Comparison of ENCODE assay signal across 1 cellular context in genomic region chr10:95475827-95476481, GRCh38.
TF ChIP-seq lines count a peak whose summit lies in the region.

No MANE protein-coding gene starts in this region.

TF ChIP-seq in HepG2, 621 proteins besides CTCF, POLR2A, EP300 and RAD21 (continued from another document and continues in another):
- TF ChIP-seq PAXIP1 (CRISPR knock-in tag; conservative IDR thresholded peaks at IDR 0.05): peak; percentile 97
- TF ChIP-seq ZNF281 (CRISPR knock-in tag; IDR thresholded peaks at IDR 0.05; ENCODE audit: borderline replicate concordance): peak; percentile 99
- no peak for TF ChIP-seq HDAC6 (IDR thresholded peaks at IDR 0.05; ENCODE audit: low read depth, low read length)
- no peak for TF ChIP-seq ZNF468 (CRISPR knock-in tag; IDR thresholded peaks at IDR 0.05)
- TF ChIP-seq NFYB (CRISPR knock-in tag; IDR thresholded peaks at IDR 0.05): no peak
- no peak for TF ChIP-seq NCOA5 (CRISPR knock-in tag; IDR thresholded peaks at IDR 0.05)
- TF ChIP-seq SYNCRIP (IDR thresholded peaks at IDR 0.05; ENCODE audit: insufficient read depth, low read depth, low read length): no peak
- no peak for TF ChIP-seq ZNF597 (CRISPR knock-in tag; IDR thresholded peaks at IDR 0.05)
- TF ChIP-seq ZNF615 (CRISPR knock-in tag; IDR thresholded peaks at IDR 0.05; ENCODE audit: borderline replicate concordance): no peak
- TF ChIP-seq AKAP8 (CRISPR knock-in tag; IDR thresholded peaks at IDR 0.05): no peak
- TF ChIP-seq ZNF557 (CRISPR knock-in tag; IDR thresholded peaks at IDR 0.05): 0 out of 2 replicates have a peak, but pooled peaks have one; percentile 43
- no peak for TF ChIP-seq ZNF780A (CRISPR knock-in tag; IDR thresholded peaks at IDR 0.05)
- TF ChIP-seq, protein P1, sequence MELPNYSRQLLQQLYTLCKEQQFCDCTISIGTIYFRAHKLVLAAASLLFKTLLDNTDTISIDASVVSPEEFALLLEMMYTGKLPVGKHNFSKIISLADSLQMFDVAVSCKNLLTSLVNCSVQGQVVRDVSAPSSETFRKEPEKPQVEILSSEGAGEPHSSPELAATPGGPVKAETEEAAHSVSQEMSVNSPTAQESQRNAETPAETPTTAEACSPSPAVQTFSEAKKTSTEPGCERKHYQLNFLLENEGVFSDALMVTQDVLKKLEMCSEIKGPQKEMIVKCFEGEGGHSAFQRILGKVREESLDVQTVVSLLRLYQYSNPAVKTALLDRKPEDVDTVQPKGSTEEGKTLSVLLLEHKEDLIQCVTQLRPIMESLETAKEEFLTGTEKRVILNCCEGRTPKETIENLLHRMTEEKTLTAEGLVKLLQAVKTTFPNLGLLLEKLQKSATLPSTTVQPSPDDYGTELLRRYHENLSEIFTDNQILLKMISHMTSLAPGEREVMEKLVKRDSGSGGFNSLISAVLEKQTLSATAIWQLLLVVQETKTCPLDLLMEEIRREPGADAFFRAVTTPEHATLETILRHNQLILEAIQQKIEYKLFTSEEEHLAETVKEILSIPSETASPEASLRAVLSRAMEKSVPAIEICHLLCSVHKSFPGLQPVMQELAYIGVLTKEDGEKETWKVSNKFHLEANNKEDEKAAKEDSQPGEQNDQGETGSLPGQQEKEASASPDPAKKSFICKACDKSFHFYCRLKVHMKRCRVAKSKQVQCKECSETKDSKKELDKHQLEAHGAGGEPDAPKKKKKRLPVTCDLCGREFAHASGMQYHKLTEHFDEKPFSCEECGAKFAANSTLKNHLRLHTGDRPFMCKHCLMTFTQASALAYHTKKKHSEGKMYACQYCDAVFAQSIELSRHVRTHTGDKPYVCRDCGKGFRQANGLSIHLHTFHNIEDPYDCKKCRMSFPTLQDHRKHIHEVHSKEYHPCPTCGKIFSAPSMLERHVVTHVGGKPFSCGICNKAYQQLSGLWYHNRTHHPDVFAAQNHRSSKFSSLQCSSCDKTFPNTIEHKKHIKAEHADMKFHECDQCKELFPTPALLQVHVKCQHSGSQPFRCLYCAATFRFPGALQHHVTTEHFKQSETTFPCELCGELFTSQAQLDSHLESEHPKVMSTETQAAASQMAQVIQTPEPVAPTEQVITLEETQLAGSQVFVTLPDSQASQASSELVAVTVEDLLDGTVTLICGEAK (IDR thresholded peaks at IDR 0.05): no peak
- TF ChIP-seq, protein P1 (CRISPR knock-in tag; IDR thresholded peaks at IDR 0.05): no peak
- TF ChIP-seq SRY (CRISPR knock-in tag; IDR thresholded peaks at IDR 0.05): no peak
- TF ChIP-seq, protein P2, sequence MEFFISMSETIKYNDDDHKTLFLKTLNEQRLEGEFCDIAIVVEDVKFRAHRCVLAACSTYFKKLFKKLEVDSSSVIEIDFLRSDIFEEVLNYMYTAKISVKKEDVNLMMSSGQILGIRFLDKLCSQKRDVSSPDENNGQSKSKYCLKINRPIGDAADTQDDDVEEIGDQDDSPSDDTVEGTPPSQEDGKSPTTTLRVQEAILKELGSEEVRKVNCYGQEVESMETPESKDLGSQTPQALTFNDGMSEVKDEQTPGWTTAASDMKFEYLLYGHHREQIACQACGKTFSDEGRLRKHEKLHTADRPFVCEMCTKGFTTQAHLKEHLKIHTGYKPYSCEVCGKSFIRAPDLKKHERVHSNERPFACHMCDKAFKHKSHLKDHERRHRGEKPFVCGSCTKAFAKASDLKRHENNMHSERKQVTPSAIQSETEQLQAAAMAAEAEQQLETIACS (CRISPR knock-in tag; IDR thresholded peaks at IDR 0.05): no peak
- peak; percentile 92 for TF ChIP-seq HMG20A (CRISPR knock-in tag; IDR thresholded peaks at IDR 0.05; ENCODE audit: borderline replicate concordance)
- TF ChIP-seq ZNF788 (CRISPR knock-in tag; IDR thresholded peaks at IDR 0.05; ENCODE audit: borderline replicate concordance): peak; percentile 34; the same call in 1 of the 2 replicates
- TF ChIP-seq ZNF713 (CRISPR knock-in tag; IDR thresholded peaks at IDR 0.05): no peak
- no peak for TF ChIP-seq PLSCR1 (CRISPR knock-in tag; IDR thresholded peaks at IDR 0.05; ENCODE audit: borderline replicate concordance)
- 0 out of 2 replicates have a peak, but pooled peaks have one; percentile 45 for TF ChIP-seq ZFP1 (CRISPR knock-in tag; IDR thresholded peaks at IDR 0.05)
- TF ChIP-seq TFE3 (CRISPR knock-in tag; IDR thresholded peaks at IDR 0.05): peak; percentile 67; the same call in 1 of the 2 replicates
- no peak for TF ChIP-seq ZNF441 (CRISPR knock-in tag; IDR thresholded peaks at IDR 0.05; ENCODE audit: borderline replicate concordance)
- no peak for TF ChIP-seq CC2D1A (CRISPR knock-in tag; IDR thresholded peaks at IDR 0.05)
- TF ChIP-seq, protein P3, sequence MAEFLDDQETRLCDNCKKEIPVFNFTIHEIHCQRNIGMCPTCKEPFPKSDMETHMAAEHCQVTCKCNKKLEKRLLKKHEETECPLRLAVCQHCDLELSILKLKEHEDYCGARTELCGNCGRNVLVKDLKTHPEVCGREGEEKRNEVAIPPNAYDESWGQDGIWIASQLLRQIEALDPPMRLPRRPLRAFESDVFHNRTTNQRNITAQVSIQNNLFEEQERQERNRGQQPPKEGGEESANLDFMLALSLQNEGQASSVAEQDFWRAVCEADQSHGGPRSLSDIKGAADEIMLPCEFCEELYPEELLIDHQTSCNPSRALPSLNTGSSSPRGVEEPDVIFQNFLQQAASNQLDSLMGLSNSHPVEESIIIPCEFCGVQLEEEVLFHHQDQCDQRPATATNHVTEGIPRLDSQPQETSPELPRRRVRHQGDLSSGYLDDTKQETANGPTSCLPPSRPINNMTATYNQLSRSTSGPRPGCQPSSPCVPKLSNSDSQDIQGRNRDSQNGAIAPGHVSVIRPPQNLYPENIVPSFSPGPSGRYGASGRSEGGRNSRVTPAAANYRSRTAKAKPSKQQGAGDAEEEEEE (CRISPR knock-in tag; IDR thresholded peaks at IDR 0.05; ENCODE audit: borderline replicate concordance): no peak
- TF ChIP-seq TEAD2 (CRISPR knock-in tag; IDR thresholded peaks at IDR 0.05): no peak
- TF ChIP-seq MEF2D (CRISPR knock-in tag; IDR thresholded peaks at IDR 0.05): peak; percentile 22; the same call in 1 of the 2 replicates
- peak; percentile 81; the same call in 1 of the 2 replicates for TF ChIP-seq SP140L (CRISPR knock-in tag; IDR thresholded peaks at IDR 0.05; ENCODE audit: borderline replicate concordance)
- TF ChIP-seq BATF2 (CRISPR knock-in tag; IDR thresholded peaks at IDR 0.05): no peak
- no peak for TF ChIP-seq BCL3 (CRISPR knock-in tag; IDR thresholded peaks at IDR 0.05)
- TF ChIP-seq PAX8 (CRISPR knock-in tag; IDR thresholded peaks at IDR 0.05; ENCODE audit: borderline replicate concordance): no peak
- TF ChIP-seq ZNF207 (IDR thresholded peaks at IDR 0.05; ENCODE audit: borderline replicate concordance): no peak
